21 cellular contexts compared by ENCODE assay signal in the genomic region with DNA sequence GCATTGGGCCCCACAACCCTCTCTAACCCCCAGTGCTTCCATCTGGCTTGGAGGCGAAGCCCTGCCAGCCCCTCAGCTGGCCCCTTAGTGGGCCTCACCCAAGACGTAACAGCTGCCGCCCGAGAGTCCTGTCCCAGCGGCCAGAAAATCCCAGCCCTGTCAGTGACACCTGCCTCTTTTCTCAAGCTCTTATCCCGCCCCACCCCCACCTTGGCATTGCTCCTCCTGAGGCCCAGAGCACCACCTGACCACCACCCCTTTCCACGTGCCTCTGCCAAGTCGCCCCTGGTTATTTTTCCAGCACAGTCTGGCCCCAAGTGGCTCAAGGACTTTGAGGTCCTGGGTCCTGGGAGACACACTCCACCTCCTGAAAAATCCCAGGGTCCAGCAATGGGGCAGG. TPM values are rescaled to one million over a fixed set of nuclear protein-coding genes. Genes with fewer than 3 reads are reported as not detected.
A peak's percentile ranks its signal among the peaks of the same experiment; 100 is the strongest.
DNase-seq lines count a peak whose midpoint lies in the region; ATAC-seq and TF ChIP-seq lines count a peak whose summit lies in the region.
"Had no signal": no experiment of that assay in that cellular context is flagged by ENCODE, and none has a peak within 500 bp of the region (broad histone marks: within the 10 kb centered on the region; RNA-seq: fewer than 3 reads in every experiment).

No MANE protein-coding gene starts in this region.

- 100% methylated on average over 5 of the region's 8 CpGs for WGBS in mammary epithelial cell (ENCODE audit: low coverage, missing lambda C conversion rate)
- WGBS in transverse colon (ENCODE audit: low coverage in 1 of 2), 2 donors = 38% methylated on average over 8 of the region's 8 CpGs; no CpG with 5 or more reads in 1 of the 2 donors

- no peak for TF ChIP-seq EP300 in transverse colon (IDR thresholded peaks at IDR 0.05; ENCODE audit: low read depth)

- TF ChIP-seq CTCF in MCF 10A (IDR thresholded peaks at IDR 0.05; ENCODE audit: unreplicated experiment) (no peak), mammary epithelial cell (conservative IDR thresholded peaks at IDR 0.05 in 1 of 2, IDR thresholded peaks at IDR 0.05 in 1 of 2; ENCODE audit: extremely low read depth in 1 of 2, insufficient read depth in 1 of 2, low read depth in 1 of 2, low read length in 2 of 2) (no peak), Panc1 (IDR thresholded peaks at IDR 0.05) (no peak), transverse colon (IDR thresholded peaks at IDR 0.05) (no peak)

- ATAC-seq in Panc1 (peak; percentile 15), left colon (peak; percentile 26), left lobe of liver (no peak)
- ATAC-seq in activated CD8-positive, alpha-beta memory T cell treated with anti-CD3 and anti-CD28 coated beads, Interleukin-2, amount 10 ng/mL, durations not matched to agents 7 days and 5 days = no peak
- ATAC-seq: stimulated activated naive CD8-positive, alpha-beta T cell treated with anti-CD3 and anti-CD28 coated beads, Interleukin-15, amount 100 ng/mL, for 72 hours had no signal

- H3K9ac ChIP-seq in mammary epithelial cell (ENCODE audit: insufficient read depth, low read length) = no peak overlapping the region

- no TSS peak for BruUV-seq in MCF 10A (replicated peaks; lab: Mats Ljungman, UMichigan)
- no TSS peak for BruUV-seq in mammary epithelial cell (replicated peaks; lab: Mats Ljungman, UMichigan)
- BruUV-seq in Panc1 (replicated peaks; lab: Mats Ljungman, UMichigan) = no TSS peak

- TF ChIP-seq POLR2A in transverse colon (IDR thresholded peaks at IDR 0.05) = peak; percentile 7

- no peaks in the 10 kb centered on the region for H3K79me2 ChIP-seq in mammary epithelial cell (ENCODE audit: insufficient read depth, low read length)

- in situ Hi-C loops in mammary epithelial cell (cut with MboI; ENCODE audit: low sequenced_read_pairs in 2 of 2) (loop anchor here in 1 of 2 donors (25.0 kb wide), 1 partner anchor 295 kb away; no protein-coding TSS in a partner anchor), Panc1 (cut with HindIII; ENCODE audit: low pct_unique_long_range_greater_than_20kb, low sequenced_read_pairs) (no loop called here), transverse colon (cut with MboI; ENCODE audit: low pct_ligation_motif_present in 1 of 4, low pct_unique_long_range_greater_than_20kb in 1 of 4, low sequenced_read_pairs in 3 of 4) (loop anchor here in 3 of 4 donors (5.0 to 25.0 kb wide), 3 partner anchors 98 to 295 kb away; no protein-coding TSS in a partner anchor)

- intact Hi-C loops in MCF 10A (cut with micrococcal nuclease) = loop anchor here (5.0 to 10.0 kb wide), 3 partner anchors 72 to 280 kb away; a partner anchor contains a TSS
- intact Hi-C loops in mammary epithelial cell (cut with micrococcal nuclease) = loop anchor here (2.0 kb wide), 2 partner anchors 26 to 68 kb away; no protein-coding TSS in a partner anchor
- intact Hi-C loops in Panc1 (cut with micrococcal nuclease; ENCODE audit: unreplicated experiment) = loop anchor here (10.0 kb wide), 1 partner anchor 72 kb away; no protein-coding TSS in a partner anchor
- intact Hi-C loops in left colon (cut with DNase I, micrococcal nuclease) = no loop called here
- intact Hi-C loops in transverse colon (cut with DNase I; ENCODE audit: low total_unique reads) = loop anchor here (1.0 to 10.0 kb wide), 2 partner anchors 109 to 308 kb away; no protein-coding TSS in a partner anchor

- POLR2A ChIA-PET in MCF 10A (lab: Yijun Ruan, JAX) (interaction anchor here (0.8 to 4.0 kb wide), 3 partner anchors 90 to 149 kb away, joined by 3 to 31 read pairs (median 5); no protein-coding TSS in a partner anchor), Panc1 (lab: Charles Lee) (interaction anchor here (0.6 kb wide), 1 partner anchor 33 kb away, joined by 3 read pairs; no protein-coding TSS in a partner anchor)

- no peak overlapping the region for H3K4me3 Mint-ChIP-seq in MCF 10A (ENCODE audit: unreplicated experiment)
- no peak overlapping the region for H3K4me3 Mint-ChIP-seq in activated CD8-positive, alpha-beta memory T cell treated with anti-CD3 and anti-CD28 coated beads, Interleukin-2, amount 10 ng/mL, durations not matched to agents 7 days and 5 days
- H3K4me3 Mint-ChIP-seq: activated naive CD8-positive, alpha-beta T cell treated with anti-CD3 and anti-CD28 coated beads, Interleukin-2, amount 10 ng/mL, durations not matched to agents 7 days and 5 days; naive B cell; stimulated activated naive CD8-positive, alpha-beta T cell treated with anti-CD3 and anti-CD28 coated beads, Interleukin-15, amount 100 ng/mL, for 72 hours; T-helper 1 cell treated with Interleukin-12 subunit alpha and Interleukin-12 subunit beta and Interleukin-4 antibody, amounts not matched to agents 30 μg/mL and 1 μg/mL, for 36 hours had no signal

- H3K27ac Mint-ChIP-seq in MCF 10A (ENCODE audit: low read depth, unreplicated experiment) = peak overlapping the region; percentile 40
- no peak overlapping the region for H3K27ac Mint-ChIP-seq in activated CD8-positive, alpha-beta memory T cell treated with anti-CD3 and anti-CD28 coated beads, Interleukin-2, amount 10 ng/mL, durations not matched to agents 7 days and 5 days
- H3K27ac Mint-ChIP-seq: activated naive CD8-positive, alpha-beta T cell treated with anti-CD3 and anti-CD28 coated beads, Interleukin-2, amount 10 ng/mL, durations not matched to agents 7 days and 5 days; stimulated activated naive CD8-positive, alpha-beta T cell treated with anti-CD3 and anti-CD28 coated beads, Interleukin-15, amount 100 ng/mL, for 72 hours; T-helper 1 cell treated with Interleukin-12 subunit alpha and Interleukin-12 subunit beta and Interleukin-4 antibody, amounts not matched to agents 30 μg/mL and 1 μg/mL, for 36 hours had no signal

- no peak overlapping the region for H3K4me2 ChIP-seq in mammary epithelial cell (ENCODE audit: insufficient read depth, low read depth, low read length)

- H3K4me1 ChIP-seq in mammary epithelial cell (ENCODE audit: insufficient read depth, low read length) (peaks cover 4% of the 10 kb centered on the region), Panc1 (ENCODE audit: control insufficient read depth, insufficient read depth, low read length) (peaks cover 11% of the 10 kb centered on the region; the same call in 1 of the 2 replicates), transverse colon (peaks cover 2 to 29% (median 9%) of the 10 kb centered on the region in 4 donors)

- H3K27ac ChIP-seq in mammary epithelial cell (ENCODE audit: insufficient read depth, low read depth, low read length) (no peak overlapping the region), Panc1 (ENCODE audit: low read length) (no peak overlapping the region; the same call in 1 of the 2 replicates), transverse colon (peak overlapping the region in 2 of 4 donors; percentile 10 to 11)

- no peaks in the 10 kb centered on the region for H3K9me3 ChIP-seq in mammary epithelial cell (replicated peaks; ENCODE audit: insufficient read depth, low read length)
- H3K9me3 ChIP-seq in Panc1 (ENCODE audit: control insufficient read depth, insufficient read depth, low read depth, low read length) = no peaks in the 10 kb centered on the region
- no peaks in the 10 kb centered on the region for H3K9me3 ChIP-seq in transverse colon

- H4K20me1 ChIP-seq in mammary epithelial cell (ENCODE audit: insufficient read depth, low read length) = no peaks in the 10 kb centered on the region

- no peaks in the 10 kb centered on the region for H3K9me3 Mint-ChIP-seq in MCF 10A (ENCODE audit: unreplicated experiment)
- no peaks in the 10 kb centered on the region for H3K9me3 Mint-ChIP-seq in activated CD8-positive, alpha-beta memory T cell treated with anti-CD3 and anti-CD28 coated beads, Interleukin-2, amount 10 ng/mL, durations not matched to agents 7 days and 5 days (ENCODE audit: low read depth)
- H3K9me3 Mint-ChIP-seq: activated naive CD8-positive, alpha-beta T cell treated with anti-CD3 and anti-CD28 coated beads, Interleukin-2, amount 10 ng/mL, durations not matched to agents 7 days and 5 days; naive B cell; stimulated activated naive CD8-positive, alpha-beta T cell treated with anti-CD3 and anti-CD28 coated beads, Interleukin-15, amount 100 ng/mL, for 72 hours; T-helper 1 cell treated with Interleukin-12 subunit alpha and Interleukin-12 subunit beta and Interleukin-4 antibody, amounts not matched to agents 30 μg/mL and 1 μg/mL, for 36 hours had no signal

- DNase-seq in MCF 10A (ENCODE audit: unreplicated experiment) (no peak), mammary epithelial cell (no peak), Panc1 (ENCODE audit: low read depth, low spot score) (no peak), left colon (peak; percentile 54 to 59), transverse colon (no peak), left lobe of liver (ENCODE audit: low spot score) (no peak), C1 segment of cervical spinal cord (lab: John Stamatoyannopoulos, UW) (no peak)
- DNase-seq in activated CD8-positive, alpha-beta memory T cell treated with anti-CD3 and anti-CD28 coated beads, Interleukin-2, amount 10 ng/mL, durations not matched to agents 7 days and 5 days = no peak
- DNase-seq: activated CD4-positive, alpha-beta T cell treated with anti-CD3 and anti-CD28 coated beads for 48 hours; activated naive CD8-positive, alpha-beta T cell treated with anti-CD3 and anti-CD28 coated beads, Interleukin-2, amount 10 ng/mL, durations not matched to agents 7 days and 5 days; activated T-cell treated with anti-CD3 and anti-CD28 coated beads, Interleukin-2, amount 50 U/mL, for 1 hour; erythroblast; head of caudate nucleus; kidney glomerular epithelial cell; naive B cell; NCI-H345; stimulated activated naive CD8-positive, alpha-beta T cell treated with anti-CD3 and anti-CD28 coated beads, Interleukin-15, amount 100 ng/mL, for 72 hours had no signal

- H3K27me3 Mint-ChIP-seq in MCF 10A (ENCODE audit: insufficient read depth, unreplicated experiment) = no peaks in the 10 kb centered on the region
- H3K27me3 Mint-ChIP-seq in activated CD8-positive, alpha-beta memory T cell treated with anti-CD3 and anti-CD28 coated beads, Interleukin-2, amount 10 ng/mL, durations not matched to agents 7 days and 5 days = no peaks in the 10 kb centered on the region
- H3K27me3 Mint-ChIP-seq: activated naive CD8-positive, alpha-beta T cell treated with anti-CD3 and anti-CD28 coated beads, Interleukin-2, amount 10 ng/mL, durations not matched to agents 7 days and 5 days; naive B cell; stimulated activated naive CD8-positive, alpha-beta T cell treated with anti-CD3 and anti-CD28 coated beads, Interleukin-15, amount 100 ng/mL, for 72 hours had no signal

- H3K36me3 Mint-ChIP-seq in MCF 10A (ENCODE audit: insufficient read depth, unreplicated experiment) = peaks cover 7% of the 10 kb centered on the region
- H3K36me3 Mint-ChIP-seq in activated CD8-positive, alpha-beta memory T cell treated with anti-CD3 and anti-CD28 coated beads, Interleukin-2, amount 10 ng/mL, durations not matched to agents 7 days and 5 days = no peaks in the 10 kb centered on the region
- H3K36me3 Mint-ChIP-seq: activated naive CD8-positive, alpha-beta T cell treated with anti-CD3 and anti-CD28 coated beads, Interleukin-2, amount 10 ng/mL, durations not matched to agents 7 days and 5 days; naive B cell had no signal

- H3K27me3 ChIP-seq in mammary epithelial cell (ENCODE audit: insufficient read depth, low read length) = no peaks in the 10 kb centered on the region
- H3K27me3 ChIP-seq in Panc1 (ENCODE audit: control insufficient read depth, insufficient read depth, low read length) = no peaks in the 10 kb centered on the region
- no peaks in the 10 kb centered on the region for H3K27me3 ChIP-seq in transverse colon

- H3K4me3 ChIP-seq in mammary epithelial cell (replicated peaks in 1 of 3; ENCODE audit: insufficient read depth in 1 of 3, low read depth in 2 of 3, low read length in 3 of 3) (no peak overlapping the region), Panc1 (ENCODE audit: low read depth in 2 of 2, low read length in 2 of 2) (no peak overlapping the region), transverse colon (no peak overlapping the region)

- dilution Hi-C loops in mammary epithelial cell (cut with HindIII; ENCODE audit: low sequenced_read_pairs) = loop anchor here (25.0 kb wide), 1 partner anchor 305 kb away; a partner anchor contains a TSS

- H3K36me3 ChIP-seq in mammary epithelial cell (ENCODE audit: insufficient read depth, low read length) (no peaks in the 10 kb centered on the region), Panc1 (ENCODE audit: control insufficient read depth, insufficient read depth, low read length) (no peaks in the 10 kb centered on the region; the same call in 1 of the 2 replicates), transverse colon (peaks cover 0 to 6% (median 0%) of the 10 kb centered on the region in 4 donors)

- peaks cover 6% of the 10 kb centered on the region for H3K4me1 Mint-ChIP-seq in MCF 10A (ENCODE audit: insufficient read depth, unreplicated experiment)
- no peaks in the 10 kb centered on the region for H3K4me1 Mint-ChIP-seq in activated CD8-positive, alpha-beta memory T cell treated with anti-CD3 and anti-CD28 coated beads, Interleukin-2, amount 10 ng/mL, durations not matched to agents 7 days and 5 days
- H3K4me1 Mint-ChIP-seq: activated naive CD8-positive, alpha-beta T cell treated with anti-CD3 and anti-CD28 coated beads, Interleukin-2, amount 10 ng/mL, durations not matched to agents 7 days and 5 days; naive B cell; stimulated activated naive CD8-positive, alpha-beta T cell treated with anti-CD3 and anti-CD28 coated beads, Interleukin-15, amount 100 ng/mL, for 72 hours had no signal

- CTCF ChIA-PET in MCF 10A (lab: Yijun Ruan, JAX) = interaction anchor here (0.6 to 13.2 kb wide), 19 partner anchors 9 to 280 kb away, joined by 3 to 165 read pairs (median 6); no protein-coding TSS in a partner anchor
- CTCF ChIA-PET in mammary epithelial cell (lab: Charles Lee; ENCODE audit: low non-redundant PET) = interaction anchor here (0.7 to 1.4 kb wide), 2 partner anchors 109 to 264 kb away, joined by 5 to 6 read pairs; no protein-coding TSS in a partner anchor
- CTCF ChIA-PET in Panc1 (lab: Charles Lee) = interaction anchor here (0.6 to 1.3 kb wide), 2 partner anchors 108 to 381 kb away, joined by 3 to 8 read pairs; no protein-coding TSS in a partner anchor
- CTCF ChIA-PET in activated CD8-positive, alpha-beta memory T cell treated with anti-CD3 and anti-CD28 coated beads, Interleukin-2, amount 10 ng/mL, durations not matched to agents 7 days and 5 days (lab: Charles Lee) = interaction anchor here (1.0 to 8.7 kb wide), 17 partner anchors 9 to 303 kb away, joined by 3 to 153 read pairs (median 6); no protein-coding TSS in a partner anchor

- H2AFZ ChIP-seq in mammary epithelial cell (ENCODE audit: low read depth, low read length) = no peak overlapping the region

RNA-seq across cellular contexts. Expression of a gene that starts 5.9 kb away (rescaled TPM):
- total RNA-seq in MCF 10A (2022) (not detected in 2 replicates), mammary epithelial cell (not detected), Panc1 (2021; ENCODE audit: unreplicated experiment) (1.1 TPM), left colon (1 to 10 TPM in 1 of 2 donors, not detected in 1; 1.9 TPM), transverse colon (under 1 TPM in 1 of 4 donors, not detected in 3; 0.64 TPM), left lobe of liver (2.7 TPM)
- not detected for polyA plus RNA-seq in mammary epithelial cell
- not detected for polyA minus RNA-seq in mammary epithelial cell
- polyA plus RNA-seq in Panc1 (2012; ENCODE audit: insufficient read length) = not detected
- total RNA-seq in activated CD8-positive, alpha-beta memory T cell treated with anti-CD3 and anti-CD28 coated beads, Interleukin-2, amount 10 ng/mL, durations not matched to agents 7 days and 5 days = under 1 TPM; 0.68 to 0.93 TPM
- total RNA-seq: cerebellum, HT1080, skeletal muscle tissue had no signal

RNA-seq across cellular contexts. Expression of a gene that starts 22.6 kb away (rescaled TPM):
- total RNA-seq in MCF 10A (2022) (45.1 and 48.5 TPM in 2 replicates), mammary epithelial cell (10 to 100 TPM; 17.8 to 56.2 TPM), Panc1 (2021; ENCODE audit: unreplicated experiment) (90.8 TPM), left colon (100 to 1,000 TPM; 164 to 178 TPM), transverse colon (100 to 1,000 TPM in 3 of 4 donors, 10 to 100 TPM in 1; 88.0 to 188 (median 174) TPM), left lobe of liver (11.4 TPM)
- polyA plus RNA-seq in mammary epithelial cell = 61.9 TPM
- polyA minus RNA-seq in mammary epithelial cell = 17.1 TPM
- polyA plus RNA-seq in Panc1 (2012; ENCODE audit: insufficient read length) = 96.2 TPM
- total RNA-seq in activated CD8-positive, alpha-beta memory T cell treated with anti-CD3 and anti-CD28 coated beads, Interleukin-2, amount 10 ng/mL, durations not matched to agents 7 days and 5 days = 10 to 100 TPM; 95.4 to 98.9 TPM

RNA-seq across cellular contexts. Expression of a gene that starts 24.2 kb away (rescaled TPM):
- total RNA-seq in MCF 10A (2022) (not detected in 2 replicates), mammary epithelial cell (not detected), Panc1 (2021; ENCODE audit: unreplicated experiment) (0.72 TPM), left colon (not detected), transverse colon (not detected), left lobe of liver (0.91 TPM)
- polyA plus RNA-seq in mammary epithelial cell = not detected
- not detected for polyA minus RNA-seq in mammary epithelial cell
- polyA plus RNA-seq in Panc1 (2012; ENCODE audit: insufficient read length) = not detected
- total RNA-seq in activated CD8-positive, alpha-beta memory T cell treated with anti-CD3 and anti-CD28 coated beads, Interleukin-2, amount 10 ng/mL, durations not matched to agents 7 days and 5 days = not detected
- total RNA-seq: activated naive CD8-positive, alpha-beta T cell treated with anti-CD3 and anti-CD28 coated beads, Interleukin-2, amount 10 ng/mL, durations not matched to agents 7 days and 5 days; cerebellum; HT1080; skeletal muscle tissue had no signal

RNA-seq across cellular contexts. Expression of a gene that starts 43.6 kb away (rescaled TPM):
- total RNA-seq in MCF 10A (2022) (not detected in 2 replicates), mammary epithelial cell (not detected), Panc1 (2021; ENCODE audit: unreplicated experiment) (not detected), left colon (not detected), transverse colon (not detected), left lobe of liver (0.83 TPM)
- not detected for polyA plus RNA-seq in mammary epithelial cell
- polyA minus RNA-seq in mammary epithelial cell = not detected
- not detected for polyA plus RNA-seq in Panc1 (2012; ENCODE audit: insufficient read length)
- not detected for total RNA-seq in activated CD8-positive, alpha-beta memory T cell treated with anti-CD3 and anti-CD28 coated beads, Interleukin-2, amount 10 ng/mL, durations not matched to agents 7 days and 5 days
- total RNA-seq: activated naive CD8-positive, alpha-beta T cell treated with anti-CD3 and anti-CD28 coated beads, Interleukin-2, amount 10 ng/mL, durations not matched to agents 7 days and 5 days; cerebellum; HT1080 had no signal

Comparison
In these comparisons a context has a peak if more than half of its experiments do, and no peak if none do; other contexts are left out.
1. DNase-seq: peak in left colon (2 of 2); none in MCF 10A (single experiment), mammary epithelial cell (single experiment), Panc1 (single experiment), transverse colon (single experiment), left lobe of liver (single experiment), activated CD8-positive, alpha-beta memory T cell treated with anti-CD3 and anti-CD28 coated beads, Interleukin-2, amount 10 ng/mL, durations not matched to agents 7 days and 5 days (single experiment) and C1 segment of cervical spinal cord (0 of 14).
2. ATAC-seq: peak in Panc1 (single experiment) and left colon (single experiment); none in left lobe of liver (single experiment) and activated CD8-positive, alpha-beta memory T cell treated with anti-CD3 and anti-CD28 coated beads, Interleukin-2, amount 10 ng/mL, durations not matched to agents 7 days and 5 days (single experiment).
3. intact Hi-C loops: an anchor here in MCF 10A (5.0 to 10.0 kb wide), mammary epithelial cell (2.0 kb wide), Panc1 (10.0 kb wide) and transverse colon (1.0 to 10.0 kb wide); none called in left colon.